8 cellular contexts compared by ENCODE assay signal in the genomic region with DNA sequence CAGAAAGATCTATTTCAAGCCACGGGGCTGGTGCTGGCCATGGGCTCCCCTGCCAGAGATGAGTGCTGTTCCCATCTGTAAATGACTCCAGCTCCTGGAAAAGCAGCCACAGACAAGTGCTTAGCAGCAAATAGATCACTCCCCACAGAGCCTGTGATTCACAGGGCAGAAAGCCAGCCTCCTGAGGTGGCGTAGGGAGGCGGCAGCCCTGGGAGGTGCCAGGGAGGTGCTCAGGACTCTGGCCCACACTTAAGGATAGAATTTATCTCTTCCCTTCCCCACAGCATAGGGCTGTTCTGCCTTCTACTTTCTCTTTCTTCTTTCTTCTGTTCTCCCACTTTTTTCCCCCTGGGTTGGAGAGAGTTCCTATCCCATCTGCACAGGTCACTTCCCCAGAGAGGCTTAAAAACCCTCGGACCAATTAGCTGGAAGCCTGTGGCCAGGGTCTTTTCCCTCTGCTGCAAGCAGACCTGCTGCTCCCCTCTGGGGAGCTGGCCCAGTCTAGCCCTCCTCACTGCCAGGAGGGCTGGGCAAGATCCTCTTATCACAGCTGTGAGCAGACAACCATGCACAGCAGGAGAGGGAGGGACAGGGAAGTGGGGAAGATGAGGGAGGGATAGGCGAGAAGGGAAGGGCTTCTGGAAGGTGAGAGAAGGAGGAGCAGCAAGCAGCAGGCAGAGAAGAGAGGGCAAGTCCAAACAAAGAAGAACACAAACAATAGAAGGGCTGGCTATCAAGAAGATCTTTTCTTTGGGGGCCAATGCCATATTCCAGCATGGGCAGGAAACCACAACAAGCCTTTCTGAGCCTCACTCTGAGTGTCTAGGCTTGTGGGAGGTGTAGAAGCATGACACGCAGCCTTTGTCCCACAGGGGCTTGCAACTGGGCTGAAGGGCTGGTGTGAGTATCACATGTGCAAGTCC. TPM values are rescaled to one million over a fixed set of nuclear protein-coding genes. Genes with fewer than 3 reads are reported as not detected.
DNase-seq lines count a peak whose midpoint lies in the region; ATAC-seq and TF ChIP-seq lines count a peak whose summit lies in the region.

No MANE protein-coding gene starts in this region.

- H3K4me3 Mint-ChIP-seq in nephron progenitor cell, result no peak overlapping the region
- H3K4me3 Mint-ChIP-seq in activated T-cell treated with anti-CD3 and anti-CD28 coated beads, Interleukin-2, amount 50 U/mL, for 24 hours, result no peak overlapping the region

- H3K9me3 ChIP-seq in BLaER1 treated with 17β-estradiol and CSF1 and Interleukin-3, amounts not matched to agents 10 nM and 100 nM (replicated peaks in 1 of 11), result no peaks in the 10 kb centered on the region

- DNase-seq in NCI-H2107 treated with DMSO at 0.1 percent for 48 hours (lab: John Stamatoyannopoulos, UW; ENCODE audit: unreplicated experiment) (peak; percentile 70), dorsolateral prefrontal cortex (peak in 9 of 10 donors; percentile 50 to 84 (median 64)), nephron progenitor cell (peak; percentile 17)
- DNase-seq in activated T-cell treated with anti-CD3 and anti-CD28 coated beads, Interleukin-2, amount 50 U/mL, for 48 hours, result no peak
- no peak for DNase-seq in activated T-cell treated with anti-CD3 and anti-CD28 coated beads, Interleukin-2, amount 50 U/mL, for 24 hours

- H3K27ac ChIP-seq in BLaER1 treated with 17β-estradiol and CSF1 and Interleukin-3, amounts not matched to agents 10 nM and 100 nM, result peak overlapping the region in 2 of 11 experiments; percentile 24 to 27; a peak in 3 of 22 replicates
- H3K27ac ChIP-seq in dorsolateral prefrontal cortex, result peak overlapping the region in 55 of 59 donors; percentile 20 to 87 (median 74)

- H4K20me1 ChIP-seq in BLaER1 treated with 17β-estradiol and CSF1 and Interleukin-3, amounts not matched to agents 10 nM and 100 nM, result peaks cover 0 to 6% (median 0%) of the 10 kb centered on the region in 11 experiments; a peak in 3 of 22 replicates

- peak overlapping the region; percentile 1 to 91 (median 79); a peak in 21 of 22 replicates for H3K4me2 ChIP-seq in BLaER1 treated with 17β-estradiol and CSF1 and Interleukin-3, amounts not matched to agents 10 nM and 100 nM

- peaks cover 9 to 30% (median 20%) of the 10 kb centered on the region in 10 experiments for H3K4me1 ChIP-seq in BLaER1 treated with 17β-estradiol and CSF1 and Interleukin-3, amounts not matched to agents 10 nM and 100 nM

- peak overlapping the region; percentile 78 for H3K27ac Mint-ChIP-seq in nephron progenitor cell
- H3K27ac Mint-ChIP-seq in activated T-cell treated with anti-CD3 and anti-CD28 coated beads, Interleukin-2, amount 50 U/mL, for 24 hours, result no peak overlapping the region

- H3K9ac ChIP-seq in BLaER1 treated with 17β-estradiol and CSF1 and Interleukin-3, amounts not matched to agents 10 nM and 100 nM, result peak overlapping the region in 4 of 11 experiments; percentile 7 to 35 (median 24); a peak in 4 of 22 replicates

- H3K27me3 ChIP-seq in BLaER1 treated with 17β-estradiol and CSF1 and Interleukin-3, amounts not matched to agents 10 nM and 100 nM, result no peaks in the 10 kb centered on the region
- H3K27me3 ChIP-seq in dorsolateral prefrontal cortex, result no peaks in the 10 kb centered on the region

- H3K36me3 Mint-ChIP-seq in nephron progenitor cell (ENCODE audit: low read depth), result no peaks in the 10 kb centered on the region
- H3K36me3 Mint-ChIP-seq in activated T-cell treated with anti-CD3 and anti-CD28 coated beads, Interleukin-2, amount 50 U/mL, for 24 hours (ENCODE audit: low read depth), result no peaks in the 10 kb centered on the region

- ATAC-seq in HG02610 (IDR thresholded peaks at IDR 0.05; ENCODE audit: unreplicated experiment) (no peak), GM18870 (IDR thresholded peaks at IDR 0.05; ENCODE audit: unreplicated experiment) (no peak)

- intact Hi-C loops in dorsolateral prefrontal cortex (cut with DNase I), result no loop called here

- peaks cover 16% of the 10 kb centered on the region for H3K4me1 Mint-ChIP-seq in nephron progenitor cell
- peaks cover 3% of the 10 kb centered on the region for H3K4me1 Mint-ChIP-seq in activated T-cell treated with anti-CD3 and anti-CD28 coated beads, Interleukin-2, amount 50 U/mL, for 24 hours (ENCODE audit: low read depth)

- TF ChIP-seq CTCF in dorsolateral prefrontal cortex (IDR thresholded peaks at IDR 0.05 in 54 of 56, conservative IDR thresholded peaks at IDR 0.05 in 2 of 56; ENCODE audit: low read depth in 1 of 56, partially characterized antibody in 56 of 56), result no peak
- no peak for TF ChIP-seq CTCF in nephron progenitor cell (IDR thresholded peaks at IDR 0.05)

- peaks cover 21% of the 10 kb centered on the region for H3K27me3 Mint-ChIP-seq in nephron progenitor cell (ENCODE audit: low read depth, poor library complexity)
- peaks cover 15% of the 10 kb centered on the region for H3K27me3 Mint-ChIP-seq in activated T-cell treated with anti-CD3 and anti-CD28 coated beads, Interleukin-2, amount 50 U/mL, for 24 hours

- peak overlapping the region in 2 of 10 experiments; percentile 3 to 8; a peak in 1 of 20 replicates for H3K4me3 ChIP-seq in BLaER1 treated with 17β-estradiol and CSF1 and Interleukin-3, amounts not matched to agents 10 nM and 100 nM
- H3K4me3 ChIP-seq in dorsolateral prefrontal cortex, result peak overlapping the region in 18 of 59 donors; percentile 1 to 46 (median 17)

- no peaks in the 10 kb centered on the region for H3K9me3 Mint-ChIP-seq in nephron progenitor cell
- no peaks in the 10 kb centered on the region for H3K9me3 Mint-ChIP-seq in activated T-cell treated with anti-CD3 and anti-CD28 coated beads, Interleukin-2, amount 50 U/mL, for 24 hours

- H3K36me3 ChIP-seq in BLaER1 treated with 17β-estradiol and CSF1 and Interleukin-3, amounts not matched to agents 10 nM and 100 nM, result no peaks in the 10 kb centered on the region

RNA-seq across cellular contexts. Expression of a gene that starts 41.0 kb away (rescaled TPM):
- 100 to 1,000 TPM in 4 of 120 experiments, 10 to 100 TPM in 116; 24.2 to 117 (median 79.1) TPM for total RNA-seq in dorsolateral prefrontal cortex

Comparison
In these comparisons a context has a peak if more than half of its experiments do, and no peak if none do; other contexts are left out.
1. DNase-seq: peak in NCI-H2107 treated with DMSO at 0.1 percent for 48 hours (single experiment), dorsolateral prefrontal cortex (9 of 10) and nephron progenitor cell (single experiment); none in activated T-cell treated with anti-CD3 and anti-CD28 coated beads, Interleukin-2, amount 50 U/mL, for 48 hours (0 of 2) and activated T-cell treated with anti-CD3 and anti-CD28 coated beads, Interleukin-2, amount 50 U/mL, for 24 hours (single experiment).